Comparison of ENCODE assay signal across 21 cellular contexts in genomic region chr10:17980796-17981195, GRCh38. TPM values are rescaled to one million over a fixed set of nuclear protein-coding genes. Genes with fewer than 3 reads are reported as not detected.
"Had no signal": no experiment of that assay in that cellular context is flagged by ENCODE, and none has a peak within 500 bp of the region (broad histone marks: within the 10 kb centered on the region; RNA-seq: fewer than 3 reads in every experiment).

No MANE protein-coding gene starts in this region.

- DNase-seq: activated CD4-positive, alpha-beta T cell treated with anti-CD3 and anti-CD28 coated beads for 48 hours; activated CD4-positive, CD25-positive, alpha-beta regulatory T cell; activated CD8-positive, alpha-beta T cell treated with anti-CD3 and anti-CD28 coated beads for 36 hours; activated naive CD4-positive, alpha-beta T cell treated with anti-CD3 and anti-CD28 coated beads for 36 hours; activated T-cell treated with anti-CD3 and anti-CD28 coated beads, Interleukin-2, amount 50 U/mL, for 24 hours; heart right ventricle; kidney glomerular epithelial cell; left ventricle myocardium inferior; pancreas; right lobe of liver; spleen; stimulated activated CD4-positive, alpha-beta T cell treated with anti-CD3 and anti-CD28 coated beads, Interleukin-4, amount 100 ng/mL, for 4 hours; upper lobe of left lung had no signal

- H3K27ac Mint-ChIP-seq: activated CD8-positive, alpha-beta T cell treated with anti-CD3 and anti-CD28 coated beads for 36 hours; activated naive CD4-positive, alpha-beta T cell treated with anti-CD3 and anti-CD28 coated beads for 36 hours; activated T-cell treated with anti-CD3 and anti-CD28 coated beads, Interleukin-2, amount 50 U/mL, for 24 hours; activated T-helper 2 cell treated with anti-CD3 and anti-CD28 coated beads, Interferon-gamma antibody, Interleukin-2, Interleukin-4, amounts not matched to agents 10 μg/mL and 5 μg/mL and 100 μg/mL, durations not matched to agents 14 hours and 24 hours and 36 hours; stimulated activated memory B cell treated with anti-CD40 and anti-IgM and Interleukin-4, amounts not matched to agents 10 μg/mL and 1 μg/mL and 100 μg/mL, for 72 hours; T-helper 2 cell treated with Interferon-gamma antibody and Interleukin-4, amounts not matched to agents 5 μg/mL and 100 μg/mL, for 36 hours had no signal

- H3K9me3 Mint-ChIP-seq: activated CD8-positive, alpha-beta T cell treated with anti-CD3 and anti-CD28 coated beads for 36 hours; activated naive CD4-positive, alpha-beta T cell treated with anti-CD3 and anti-CD28 coated beads for 36 hours; activated T-helper 2 cell treated with anti-CD3 and anti-CD28 coated beads, Interferon-gamma antibody, Interleukin-2, Interleukin-4, amounts not matched to agents 10 μg/mL and 5 μg/mL and 100 μg/mL, durations not matched to agents 14 hours and 24 hours and 36 hours; stimulated activated memory B cell treated with anti-CD40 and anti-IgM and Interleukin-4, amounts not matched to agents 10 μg/mL and 1 μg/mL and 100 μg/mL, for 72 hours had no signal

- H3K9me3 ChIP-seq: ascending aorta, gastroesophageal sphincter, heart right ventricle, left ventricle myocardium inferior, pancreas, right lobe of liver, spleen, thoracic aorta, upper lobe of left lung had no signal

- H3K4me1 ChIP-seq: ascending aorta, gastroesophageal sphincter, left ventricle myocardium inferior, pancreas, right lobe of liver, spleen, upper lobe of left lung had no signal

- H3K27me3 ChIP-seq: ascending aorta, gastroesophageal sphincter, heart right ventricle, pancreas, right lobe of liver, spleen, upper lobe of left lung had no signal

- H3K4me3 ChIP-seq: ascending aorta, gastroesophageal sphincter, heart right ventricle, left ventricle myocardium inferior, pancreas, right lobe of liver, spleen, thoracic aorta, upper lobe of left lung had no signal

- H3K36me3 Mint-ChIP-seq: stimulated activated memory B cell treated with anti-CD40 and anti-IgM and Interleukin-4, amounts not matched to agents 10 μg/mL and 1 μg/mL and 100 μg/mL, for 72 hours had no signal

- H3K36me3 ChIP-seq: ascending aorta, gastroesophageal sphincter, heart right ventricle, left ventricle myocardium inferior, pancreas, right lobe of liver, spleen, thoracic aorta, upper lobe of left lung had no signal

- H3K27ac ChIP-seq: ascending aorta, heart right ventricle, left ventricle myocardium inferior, pancreas, right lobe of liver, spleen, thoracic aorta, upper lobe of left lung had no signal

- H3K4me3 Mint-ChIP-seq: activated CD8-positive, alpha-beta T cell treated with anti-CD3 and anti-CD28 coated beads for 36 hours; activated naive CD4-positive, alpha-beta T cell treated with anti-CD3 and anti-CD28 coated beads for 36 hours; activated T-cell treated with anti-CD3 and anti-CD28 coated beads, Interleukin-2, amount 50 U/mL, for 24 hours; stimulated activated memory B cell treated with anti-CD40 and anti-IgM and Interleukin-4, amounts not matched to agents 10 μg/mL and 1 μg/mL and 100 μg/mL, for 72 hours; T-helper 2 cell treated with Interferon-gamma antibody and Interleukin-4, amounts not matched to agents 5 μg/mL and 100 μg/mL, for 36 hours had no signal

- H3K4me1 Mint-ChIP-seq: stimulated activated memory B cell treated with anti-CD40 and anti-IgM and Interleukin-4, amounts not matched to agents 10 μg/mL and 1 μg/mL and 100 μg/mL, for 72 hours had no signal

- ATAC-seq: activated CD8-positive, alpha-beta T cell treated with anti-CD3 and anti-CD28 coated beads for 36 hours; gastroesophageal sphincter; heart right ventricle; pancreas; right lobe of liver; stimulated activated memory B cell treated with anti-CD40 and anti-IgM and Interleukin-4, amounts not matched to agents 10 μg/mL and 1 μg/mL and 100 μg/mL, for 72 hours had no signal

- H3K27me3 Mint-ChIP-seq: activated T-cell treated with anti-CD3 and anti-CD28 coated beads, Interleukin-2, amount 50 U/mL, for 24 hours; stimulated activated memory B cell treated with anti-CD40 and anti-IgM and Interleukin-4, amounts not matched to agents 10 μg/mL and 1 μg/mL and 100 μg/mL, for 72 hours had no signal

RNA-seq across cellular contexts. Expression of gene SLC39A12, which starts 29.1 kb away (rescaled TPM):
- total RNA-seq: activated CD8-positive, alpha-beta T cell treated with anti-CD3 and anti-CD28 coated beads for 36 hours; activated naive CD4-positive, alpha-beta T cell treated with anti-CD3 and anti-CD28 coated beads for 36 hours; activated T-helper 2 cell treated with anti-CD3 and anti-CD28 coated beads, Interferon-gamma antibody, Interleukin-2, Interleukin-4, amounts not matched to agents 10 μg/mL and 5 μg/mL and 100 μg/mL, durations not matched to agents 14 hours and 24 hours and 36 hours; ascending aorta; bronchial epithelial cell; left ventricle myocardium inferior; mononuclear cell; pancreas had no signal
